1 cellular context compared by ENCODE assay signal in genomic region chr16:88360401-88360800, GRCh38. TPM values are rescaled to one million over a fixed set of nuclear protein-coding genes. Genes with fewer than 3 reads are reported as not detected.
"Had no signal": no experiment of that assay in that cellular context is flagged by ENCODE, and none has a peak within 500 bp of the region (broad histone marks: within the 10 kb centered on the region; RNA-seq: fewer than 3 reads in every experiment).

No MANE protein-coding gene starts in this region.

RNA-seq across cellular contexts. Expression of gene ZNF469, which starts 22.4 kb away (rescaled TPM):
- total RNA-seq: MCF 10A had no signal
